25 cellular contexts compared by ENCODE assay signal in the genomic region with DNA sequence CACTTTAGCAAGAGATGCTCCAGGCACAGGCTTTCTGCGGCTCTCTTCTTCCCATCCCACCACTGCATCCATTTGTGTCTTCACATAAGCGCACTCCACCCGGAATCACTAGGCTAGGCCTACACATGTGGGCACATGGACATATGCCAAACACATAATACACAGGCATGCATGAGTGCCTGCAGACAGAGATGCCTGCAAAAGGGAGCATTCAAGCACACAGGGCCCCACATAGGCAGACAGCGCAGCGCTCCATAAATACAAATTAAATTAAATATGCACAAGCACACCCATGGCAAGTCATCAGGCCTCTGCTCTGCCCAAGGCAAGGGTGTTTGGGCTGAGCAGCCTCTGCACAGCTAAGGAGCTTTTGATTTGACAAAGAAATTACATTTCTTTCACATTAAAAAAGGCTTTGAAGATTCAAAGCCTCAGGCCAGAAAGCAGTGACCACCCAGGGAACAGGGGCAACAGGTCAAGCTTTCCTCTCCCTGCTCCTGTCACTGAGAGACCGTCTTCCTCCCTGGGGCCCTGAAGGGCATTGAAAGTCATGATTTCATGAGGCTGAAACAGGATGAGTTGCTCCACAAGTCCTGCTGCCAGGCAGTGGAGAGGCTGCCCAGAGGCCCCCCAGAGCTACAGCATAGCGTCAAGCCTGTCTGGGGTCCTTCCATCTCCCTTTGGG.
DNase-seq lines count a peak whose midpoint lies in the region; ATAC-seq, FAIRE-seq and TF ChIP-seq lines count a peak whose summit lies in the region.
"Had no signal": no experiment of that assay in that cellular context is flagged by ENCODE, and none has a peak within 500 bp of the region (broad histone marks: within the 10 kb centered on the region; RNA-seq: fewer than 3 reads in every experiment).

No MANE protein-coding gene starts in this region.

- H3K4me1 Mint-ChIP-seq in astrocyte (ENCODE audit: low read depth, unreplicated experiment): peaks cover 50% of the 10 kb centered on the region

- H3K27me3 ChIP-seq in A673 (replicated peaks; ENCODE audit: insufficient read depth, low read depth, low read length, poor library complexity): no peaks in the 10 kb centered on the region
- no peaks in the 10 kb centered on the region for H3K27me3 ChIP-seq in astrocyte (ENCODE audit: insufficient read depth, low read length)
- H3K27me3 ChIP-seq: body of pancreas, pancreas had no signal

- POLR2A ChIA-PET in A673 (lab: Charles Lee; ENCODE audit: low non-redundant PET): no interaction called here

- H3K9me3 ChIP-seq in A673 (ENCODE audit: low read depth, low read length, poor library complexity, severe bottlenecking) (no peaks in the 10 kb centered on the region), astrocyte (ENCODE audit: insufficient read depth, low read depth, low read length) (no peaks in the 10 kb centered on the region)
- H3K9me3 ChIP-seq: body of pancreas, pancreas had no signal

- BruUV-seq in A673 (replicated peaks; lab: Mats Ljungman, UMichigan): no TSS peak

- H2AFZ ChIP-seq in astrocyte (ENCODE audit: low read depth, low read length): no peak overlapping the region

- H3K4me1 ChIP-seq in A673 (ENCODE audit: insufficient read depth, low read length, poor library complexity, severe bottlenecking): peaks cover 4% of the 10 kb centered on the region
- H3K4me1 ChIP-seq in astrocyte (ENCODE audit: insufficient read depth, low read length): peaks cover 10% of the 10 kb centered on the region
- H3K4me1 ChIP-seq: body of pancreas, pancreas had no signal

- TF ChIP-seq CTCF in A673 (conservative IDR thresholded peaks at IDR 0.05; ENCODE audit: low read depth, low read length) (no peak), astrocyte (IDR thresholded peaks at IDR 0.05; ENCODE audit: insufficient read depth, low read depth, low read length) (no peak)

- H3K4me3 Mint-ChIP-seq in astrocyte (ENCODE audit: unreplicated experiment): peak overlapping the region; percentile 45
- H3K4me3 Mint-ChIP-seq: activated CD8-positive, alpha-beta T cell treated with anti-CD3 and anti-CD28 coated beads for 36 hours; activated naive CD4-positive, alpha-beta T cell treated with anti-CD3 and anti-CD28 coated beads, Interleukin-2, amount 50 U/mL, for 24 hours; activated T-cell treated with anti-CD3 and anti-CD28 coated beads, Interleukin-2, amount 50 U/mL, for 24 hours; HFFc6; stimulated activated naive CD8-positive, alpha-beta T cell treated with anti-CD3 and anti-CD28 coated beads, Interleukin-15, amount 100 ng/mL, for 72 hours; T-helper 17 cell; WTC11 had no signal

- no peaks in the 10 kb centered on the region for H3K27me3 Mint-ChIP-seq in astrocyte (ENCODE audit: low read depth, unreplicated experiment)
- H3K27me3 Mint-ChIP-seq: activated CD8-positive, alpha-beta T cell treated with anti-CD3 and anti-CD28 coated beads for 36 hours; activated naive CD4-positive, alpha-beta T cell treated with anti-CD3 and anti-CD28 coated beads, Interleukin-2, amount 50 U/mL, for 24 hours; activated T-cell treated with anti-CD3 and anti-CD28 coated beads, Interleukin-2, amount 50 U/mL, for 24 hours; stimulated activated naive CD8-positive, alpha-beta T cell treated with anti-CD3 and anti-CD28 coated beads, Interleukin-15, amount 100 ng/mL, for 72 hours had no signal

- intact Hi-C loops in A673 (cut with micrococcal nuclease; ENCODE audit: unreplicated experiment): no loop called here

- peak overlapping the region; percentile 90 for H3K27ac Mint-ChIP-seq in astrocyte (ENCODE audit: unreplicated experiment)
- H3K27ac Mint-ChIP-seq: activated CD8-positive, alpha-beta T cell treated with anti-CD3 and anti-CD28 coated beads for 36 hours; activated naive CD4-positive, alpha-beta T cell treated with anti-CD3 and anti-CD28 coated beads, Interleukin-2, amount 50 U/mL, for 24 hours; activated T-cell treated with anti-CD3 and anti-CD28 coated beads, Interleukin-2, amount 50 U/mL, for 24 hours; T-helper 17 cell had no signal

- CTCF ChIA-PET in A673 (lab: Charles Lee): no interaction called here

- H3K9me3 Mint-ChIP-seq in astrocyte (ENCODE audit: unreplicated experiment): no peaks in the 10 kb centered on the region
- H3K9me3 Mint-ChIP-seq: activated CD8-positive, alpha-beta T cell treated with anti-CD3 and anti-CD28 coated beads for 36 hours; activated naive CD4-positive, alpha-beta T cell treated with anti-CD3 and anti-CD28 coated beads, Interleukin-2, amount 50 U/mL, for 24 hours; activated T-cell treated with anti-CD3 and anti-CD28 coated beads, Interleukin-2, amount 50 U/mL, for 24 hours; HFFc6; stimulated activated naive CD8-positive, alpha-beta T cell treated with anti-CD3 and anti-CD28 coated beads, Interleukin-15, amount 100 ng/mL, for 72 hours had no signal

- no peaks in the 10 kb centered on the region for H4K20me1 ChIP-seq in astrocyte (ENCODE audit: insufficient read depth, low read length)

- peak; percentile 9 for DNase-seq in A673 (ENCODE audit: low spot score)
- DNase-seq in ELF-1 (ENCODE audit: low read depth, low spot score): peak; percentile 66
- DNase-seq in astrocyte (ENCODE audit: low read depth): no peak
- peak; percentile 51 for DNase-seq in left kidney (ENCODE audit: low read depth, low spot score)
- no peak for DNase-seq in activated naive CD4-positive, alpha-beta T cell (lab: John Stamatoyannopoulos, UW)
- DNase-seq: activated CD8-positive, alpha-beta T cell treated with anti-CD3 and anti-CD28 coated beads for 36 hours; activated T-cell treated with anti-CD3 and anti-CD28 coated beads, Interleukin-2, amount 50 U/mL, for 24 hours; body of pancreas; dermis blood vessel endothelial cell; EL; HFFc6; NCI-H510A; OCI-M1; pancreas; SHP77 treated with DMSO at 0.1 percent for 48 hours; stimulated activated CD4-positive, alpha-beta T cell treated with anti-CD3 and anti-CD28 coated beads, Interleukin-1b, Interleukin-23, amount 100 ng/mL, for 48 hours; stimulated activated naive CD8-positive, alpha-beta T cell treated with anti-CD3 and anti-CD28 coated beads, Interleukin-15, amount 100 ng/mL, for 72 hours; T-helper 17 cell had no signal

- H3K36me3 ChIP-seq in A673 (ENCODE audit: insufficient read depth, low read length, poor library complexity, severe bottlenecking): no peaks in the 10 kb centered on the region
- H3K36me3 ChIP-seq in astrocyte (ENCODE audit: insufficient read depth, low read length): no peaks in the 10 kb centered on the region
- H3K36me3 ChIP-seq: pancreas had no signal

- H3K79me2 ChIP-seq in astrocyte (ENCODE audit: insufficient read depth, low read length): no peaks in the 10 kb centered on the region

- no peak for FAIRE-seq in astrocyte (lab: Jason Lieb, UNC)
- FAIRE-seq: pancreas, urothelium cell line had no signal

- H3K27ac ChIP-seq in A673 (ENCODE audit: low read depth, low read length, poor library complexity, severe bottlenecking) (no peak overlapping the region), astrocyte (ENCODE audit: low read depth, low read length) (no peak overlapping the region)
- H3K27ac ChIP-seq: body of pancreas, pancreas had no signal

- ATAC-seq in HG02798 (IDR thresholded peaks at IDR 0.05; ENCODE audit: poor library complexity, unreplicated experiment): no peak
- no peak for ATAC-seq in HG03342 (IDR thresholded peaks at IDR 0.05; ENCODE audit: unreplicated experiment)
- no peak for ATAC-seq in GM21515 (IDR thresholded peaks at IDR 0.05; ENCODE audit: unreplicated experiment)
- ATAC-seq: activated CD8-positive, alpha-beta T cell treated with anti-CD3 and anti-CD28 coated beads for 36 hours; body of pancreas; esophagus mucosa; pancreas; stimulated activated naive CD8-positive, alpha-beta T cell treated with anti-CD3 and anti-CD28 coated beads, Interleukin-15, amount 100 ng/mL, for 72 hours; T-helper 17 cell; WTC11 had no signal

- H3K4me2 ChIP-seq in astrocyte (ENCODE audit: low read length): no peak overlapping the region

- H3K9ac ChIP-seq in astrocyte (ENCODE audit: low read length): no peak overlapping the region

- H3K4me3 ChIP-seq in A673 (ENCODE audit: low read depth, low read length, poor library complexity, severe bottlenecking) (no peak overlapping the region), astrocyte (ENCODE audit: insufficient read depth, low read depth, low read length) (no peak overlapping the region)
- H3K4me3 ChIP-seq: body of pancreas, pancreas had no signal

- H3K36me3 Mint-ChIP-seq in astrocyte (ENCODE audit: low read depth, unreplicated experiment): no peaks in the 10 kb centered on the region
- H3K36me3 Mint-ChIP-seq: activated naive CD4-positive, alpha-beta T cell treated with anti-CD3 and anti-CD28 coated beads, Interleukin-2, amount 50 U/mL, for 24 hours; WTC11 had no signal

Comparison
In these comparisons a context has a peak if more than half of its experiments do, and no peak if none do; other contexts are left out.
1. DNase-seq: peak in A673 (single experiment), ELF-1 (single experiment) and left kidney (single experiment); none in astrocyte (single experiment) and activated naive CD4-positive, alpha-beta T cell (0 of 4).